Comparison of ENCODE assay signal across 22 cellular contexts in the genomic region with DNA sequence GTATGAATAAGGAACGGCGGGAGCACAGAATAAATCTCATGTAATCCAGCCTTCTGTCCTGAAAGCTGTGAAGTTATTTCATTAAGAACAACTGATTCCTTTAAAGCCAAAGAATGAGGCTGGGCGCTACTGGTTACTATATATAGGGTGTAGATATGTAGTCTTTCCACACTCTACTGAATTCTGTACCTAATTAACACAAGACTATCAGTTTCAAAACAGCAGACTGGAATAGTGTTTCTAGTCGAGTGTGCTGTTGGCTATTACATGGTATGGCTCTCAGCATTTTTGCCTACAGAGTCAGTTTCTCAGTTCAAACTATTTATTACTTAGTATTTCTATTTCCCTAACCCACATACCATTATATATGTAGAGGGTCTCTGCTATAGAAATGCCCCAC.
"Had no signal": no experiment of that assay in that cellular context is flagged by ENCODE, and none has a peak within 500 bp of the region (broad histone marks: within the 10 kb centered on the region; RNA-seq: fewer than 3 reads in every experiment).

No MANE protein-coding gene starts in this region.

- H3K4me1 ChIP-seq: gastroesophageal sphincter, neural progenitor cell, suprapubic skin, tibial artery, uterus had no signal

- H3K36me3 ChIP-seq: gastroesophageal sphincter, neural progenitor cell, ovary, suprapubic skin, tibial artery, upper lobe of left lung, uterus had no signal

- H3K9me3 ChIP-seq: gastroesophageal sphincter, ovary, suprapubic skin, tibial artery, upper lobe of left lung, uterus had no signal

- H3K36me3 Mint-ChIP-seq: natural killer cell treated with Interleukin-12 subunit alpha and Interleukin-12 subunit beta and Interleukin-15 and Interleukin-18, amount 100 ng/mL, for 72 hours; neural progenitor cell; stimulated activated effector memory CD8-positive, alpha-beta T cell treated with anti-CD3 and anti-CD28 coated beads, Interleukin-12 subunit alpha, Interleukin-12 subunit beta, amount 100 ng/mL, for 72 hours had no signal

- H3K4me3 ChIP-seq: coronary artery, gastroesophageal sphincter, lung, neural progenitor cell, ovary, suprapubic skin, tibial artery, upper lobe of left lung, uterus had no signal

- H3K4me1 Mint-ChIP-seq: neural progenitor cell; stimulated activated effector memory CD8-positive, alpha-beta T cell treated with anti-CD3 and anti-CD28 coated beads, Interleukin-12 subunit alpha, Interleukin-12 subunit beta, amount 100 ng/mL, for 72 hours had no signal

- ATAC-seq: gastroesophageal sphincter; left colon; left ventricle myocardium superior; natural killer cell treated with Interleukin-12 subunit alpha and Interleukin-12 subunit beta and Interleukin-15 and Interleukin-18, amount 100 ng/mL, for 72 hours; right cardiac atrium; stimulated activated effector memory CD8-positive, alpha-beta T cell treated with anti-CD3 and anti-CD28 coated beads, Interleukin-12 subunit alpha, Interleukin-12 subunit beta, amount 100 ng/mL, for 72 hours; stimulated activated naive CD8-positive, alpha-beta T cell treated with anti-CD3 and anti-CD28 coated beads, Interleukin-15, Interleukin-2, amounts not matched to agents 100 U/mL and 50 U/mL, for 24 hours had no signal

- H3K9me3 Mint-ChIP-seq: endodermal cell; natural killer cell treated with Interleukin-12 subunit alpha and Interleukin-12 subunit beta and Interleukin-15 and Interleukin-18, amount 100 ng/mL, for 72 hours; neural progenitor cell; stimulated activated effector memory CD8-positive, alpha-beta T cell treated with anti-CD3 and anti-CD28 coated beads, Interleukin-12 subunit alpha, Interleukin-12 subunit beta, amount 100 ng/mL, for 72 hours had no signal

- H3K27me3 Mint-ChIP-seq: natural killer cell treated with Interleukin-12 subunit alpha and Interleukin-12 subunit beta and Interleukin-15 and Interleukin-18, amount 100 ng/mL, for 72 hours had no signal

- H2AFZ ChIP-seq: neural progenitor cell had no signal

- DNase-seq: effector CD4-positive, alpha-beta T cell; endodermal cell; left colon; left ventricle myocardium superior; mesenchymal stem cell; midbrain; nucleus accumbens; ovary; right cardiac atrium; stimulated activated CD4-positive, alpha-beta T cell treated with anti-CD3 and anti-CD28 coated beads, Interleukin-4, amount 100 ng/mL, for 1 hour; stimulated activated CD8-positive, alpha-beta memory T cell treated with anti-CD3 and anti-CD28 coated beads, Interleukin-4, amount 100 ng/mL, for 48 hours; stimulated activated naive CD8-positive, alpha-beta T cell treated with anti-CD3 and anti-CD28 coated beads, Interleukin-15, Interleukin-2, amounts not matched to agents 100 U/mL and 50 U/mL, for 24 hours; tibial artery; upper lobe of left lung; uterus had no signal

- H3K27ac ChIP-seq: coronary artery, gastroesophageal sphincter, neural progenitor cell, ovary, suprapubic skin, tibial artery, upper lobe of left lung, uterus had no signal

- H3K27me3 ChIP-seq: gastroesophageal sphincter, neural progenitor cell, ovary, suprapubic skin, tibial artery, upper lobe of left lung, uterus had no signal

- H3K4me2 ChIP-seq: neural progenitor cell had no signal

- H3K4me3 Mint-ChIP-seq: endodermal cell; natural killer cell treated with Interleukin-12 subunit alpha and Interleukin-12 subunit beta and Interleukin-15 and Interleukin-18, amount 100 ng/mL, for 72 hours; neural progenitor cell; stimulated activated effector memory CD8-positive, alpha-beta T cell treated with anti-CD3 and anti-CD28 coated beads, Interleukin-12 subunit alpha, Interleukin-12 subunit beta, amount 100 ng/mL, for 72 hours had no signal

- H3K9ac ChIP-seq: neural progenitor cell had no signal

- H3K27ac Mint-ChIP-seq: endodermal cell; natural killer cell treated with Interleukin-12 subunit alpha and Interleukin-12 subunit beta and Interleukin-15 and Interleukin-18, amount 100 ng/mL, for 72 hours; neural progenitor cell; stimulated activated effector memory CD8-positive, alpha-beta T cell treated with anti-CD3 and anti-CD28 coated beads, Interleukin-12 subunit alpha, Interleukin-12 subunit beta, amount 100 ng/mL, for 72 hours had no signal
